ENCODE assay signal across 10 cellular contexts in genomic region chr10:93438796-93439253, GRCh38. TPM values are rescaled to one million over a fixed set of nuclear protein-coding genes. Genes with fewer than 3 reads are reported as not detected.
DNase-seq lines count a peak whose midpoint lies in the region; ATAC-seq and TF ChIP-seq lines count a peak whose summit lies in the region.
"Had no signal": no experiment of that assay in that cellular context is flagged by ENCODE, and none has a peak within 500 bp of the region (broad histone marks: within the 10 kb centered on the region; RNA-seq: fewer than 3 reads in every experiment).

No MANE protein-coding gene starts in this region.

- no peak overlapping the region for H4K8ac ChIP-seq in mesendoderm (ENCODE audit: low read depth, low read length)

- H3K27me3 ChIP-seq in dorsolateral prefrontal cortex (no peaks in the 10 kb centered on the region), mesendoderm (ENCODE audit: insufficient read depth, low read length, poor library complexity) (no peaks in the 10 kb centered on the region), upper lobe of left lung (no peaks in the 10 kb centered on the region)

- CTCF ChIA-PET in activated CD8-positive, alpha-beta T cell treated with anti-CD3 and anti-CD28 coated beads, Interleukin-2, amount 10 ng/mL, durations not matched to agents 7 days and 5 days (lab: Charles Lee), result no interaction called here
- CTCF ChIA-PET in activated naive CD4-positive, alpha-beta T cell treated with anti-CD3 and anti-CD28 coated beads, Interleukin-2, amount 10 ng/mL, durations not matched to agents 7 days and 5 days (lab: Charles Lee), result no interaction called here

- peak overlapping the region; percentile 72 for H3K9ac ChIP-seq in mesendoderm (ENCODE audit: low read length)

- no peak overlapping the region for H3K4ac ChIP-seq in mesendoderm (ENCODE audit: low read depth, low read length)

- H3K36me3 Mint-ChIP-seq in activated CD8-positive, alpha-beta T cell treated with anti-CD3 and anti-CD28 coated beads, Interleukin-2, amount 10 ng/mL, durations not matched to agents 7 days and 5 days (ENCODE audit: low read depth), result no peaks in the 10 kb centered on the region
- no peaks in the 10 kb centered on the region for H3K36me3 Mint-ChIP-seq in activated naive CD4-positive, alpha-beta T cell treated with anti-CD3 and anti-CD28 coated beads, Interleukin-2, amount 10 ng/mL, durations not matched to agents 7 days and 5 days

- no peaks in the 10 kb centered on the region for H3K4me1 Mint-ChIP-seq in activated CD8-positive, alpha-beta T cell treated with anti-CD3 and anti-CD28 coated beads, Interleukin-2, amount 10 ng/mL, durations not matched to agents 7 days and 5 days (ENCODE audit: low read depth)
- no peaks in the 10 kb centered on the region for H3K4me1 Mint-ChIP-seq in activated naive CD4-positive, alpha-beta T cell treated with anti-CD3 and anti-CD28 coated beads, Interleukin-2, amount 10 ng/mL, durations not matched to agents 7 days and 5 days

- H3K56ac ChIP-seq in mesendoderm (ENCODE audit: low read length), result peak overlapping the region; percentile 90

- DNase-seq in NCI-H345 (lab: John Stamatoyannopoulos, UW) (peak; percentile 44), NCI-H345 treated with DMSO at 0.1 percent for 48 hours (lab: John Stamatoyannopoulos, UW; ENCODE audit: unreplicated experiment) (no peak), dorsolateral prefrontal cortex (no peak), mesendoderm (peak; percentile 96), upper lobe of left lung (peak in 1 of 2 donors; percentile 77), NOMO-1 (lab: John Stamatoyannopoulos, UW; ENCODE audit: unreplicated experiment in 2 of 2) (no peak)
- DNase-seq in activated CD8-positive, alpha-beta T cell treated with anti-CD3 and anti-CD28 coated beads, Interleukin-2, amount 10 ng/mL, durations not matched to agents 7 days and 5 days, result no peak
- DNase-seq in activated naive CD4-positive, alpha-beta T cell treated with anti-CD3 and anti-CD28 coated beads, Interleukin-2, amount 10 ng/mL, durations not matched to agents 7 days and 5 days, result no peak
- DNase-seq: amniotic stem cell, T-helper 1 cell had no signal

- no peak overlapping the region for H3K4me3 Mint-ChIP-seq in activated CD8-positive, alpha-beta T cell treated with anti-CD3 and anti-CD28 coated beads, Interleukin-2, amount 10 ng/mL, durations not matched to agents 7 days and 5 days
- no peak overlapping the region for H3K4me3 Mint-ChIP-seq in activated naive CD4-positive, alpha-beta T cell treated with anti-CD3 and anti-CD28 coated beads, Interleukin-2, amount 10 ng/mL, durations not matched to agents 7 days and 5 days

- H2AK5ac ChIP-seq in mesendoderm (ENCODE audit: low read length), result peak overlapping the region; percentile 20

- H3K36me3 ChIP-seq in mesendoderm (ENCODE audit: control insufficient read depth, insufficient read depth, low read length) (no peaks in the 10 kb centered on the region), upper lobe of left lung (no peaks in the 10 kb centered on the region)

- ATAC-seq in upper lobe of left lung (ENCODE audit: low FRiP score in 2 of 2), result no peak
- no peak for ATAC-seq in activated CD8-positive, alpha-beta T cell treated with anti-CD3 and anti-CD28 coated beads, Interleukin-2, amount 10 ng/mL, durations not matched to agents 7 days and 5 days

- no peaks in the 10 kb centered on the region for H3K9me3 Mint-ChIP-seq in activated CD8-positive, alpha-beta T cell treated with anti-CD3 and anti-CD28 coated beads, Interleukin-2, amount 10 ng/mL, durations not matched to agents 7 days and 5 days (ENCODE audit: insufficient read depth)
- no peaks in the 10 kb centered on the region for H3K9me3 Mint-ChIP-seq in activated naive CD4-positive, alpha-beta T cell treated with anti-CD3 and anti-CD28 coated beads, Interleukin-2, amount 10 ng/mL, durations not matched to agents 7 days and 5 days

- peak in 1 of 4 donors; percentile 60 for TF ChIP-seq POLR2A in upper lobe of left lung (IDR thresholded peaks at IDR 0.05)

- peak overlapping the region; percentile 95 for H2BK5ac ChIP-seq in mesendoderm (ENCODE audit: low read length)

- no CpG with 5 or more reads among the region's 10 CpGs for WGBS in mesendoderm (ENCODE audit: extremely low coverage, insufficient coverage, low lambda C conversion rate)
- 64 to 79% methylated on average over 10 of the region's 10 CpGs for WGBS in upper lobe of left lung, 2 donors

- peak overlapping the region; percentile 21 for H4K5ac ChIP-seq in mesendoderm (ENCODE audit: low read length)

- TF ChIP-seq CTCF in dorsolateral prefrontal cortex (IDR thresholded peaks at IDR 0.05 in 54 of 56, conservative IDR thresholded peaks at IDR 0.05 in 2 of 56; ENCODE audit: low read depth in 1 of 56, partially characterized antibody in 56 of 56) (no peak), upper lobe of left lung (IDR thresholded peaks at IDR 0.05) (no peak)

- peak overlapping the region; percentile 86 for H2BK120ac ChIP-seq in mesendoderm (ENCODE audit: low read depth, low read length)

- peak in 1 of 4 donors; percentile 24 for TF ChIP-seq EP300 in upper lobe of left lung (IDR thresholded peaks at IDR 0.05)

- H3K79me2 ChIP-seq in mesendoderm (ENCODE audit: control insufficient read depth, insufficient read depth, low read length), result no peaks in the 10 kb centered on the region

- intact Hi-C loops in dorsolateral prefrontal cortex (cut with DNase I), result no loop called here

- H3K27ac ChIP-seq in dorsolateral prefrontal cortex, result peak overlapping the region in 45 of 59 donors; percentile 9 to 98 (median 84)
- peak overlapping the region; percentile 96 for H3K27ac ChIP-seq in mesendoderm (ENCODE audit: low read depth, low read length)
- H3K27ac ChIP-seq in upper lobe of left lung, result peak overlapping the region; percentile 95 to 97 (median 96)

- no peak overlapping the region for H3K23ac ChIP-seq in mesendoderm (ENCODE audit: low read length)

- H3K18ac ChIP-seq in mesendoderm (ENCODE audit: low read length), result peak overlapping the region; percentile 46

- H3K79me1 ChIP-seq in mesendoderm (ENCODE audit: low read length), result no peaks in the 10 kb centered on the region

- H3K9me3 ChIP-seq in upper lobe of left lung, result no peaks in the 10 kb centered on the region

- peaks cover 26% of the 10 kb centered on the region for H3K4me1 ChIP-seq in mesendoderm (ENCODE audit: control insufficient read depth, low read depth, low read length)
- H3K4me1 ChIP-seq in upper lobe of left lung, result peaks cover 65 to 83% (median 79%) of the 10 kb centered on the region in 4 donors

- no peak overlapping the region for H2BK15ac ChIP-seq in mesendoderm (replicated peaks; ENCODE audit: low read depth)

- H3K4me3 ChIP-seq in dorsolateral prefrontal cortex, result no peak overlapping the region
- peak overlapping the region; percentile 23 for H3K4me3 ChIP-seq in mesendoderm (ENCODE audit: low read length)
- no peak overlapping the region for H3K4me3 ChIP-seq in upper lobe of left lung

- peak overlapping the region; percentile 86 for H3K4me2 ChIP-seq in mesendoderm (ENCODE audit: low read length)

- H3K27me3 Mint-ChIP-seq in activated CD8-positive, alpha-beta T cell treated with anti-CD3 and anti-CD28 coated beads, Interleukin-2, amount 10 ng/mL, durations not matched to agents 7 days and 5 days (ENCODE audit: low read depth), result no peaks in the 10 kb centered on the region
- peaks cover 8% of the 10 kb centered on the region for H3K27me3 Mint-ChIP-seq in activated naive CD4-positive, alpha-beta T cell treated with anti-CD3 and anti-CD28 coated beads, Interleukin-2, amount 10 ng/mL, durations not matched to agents 7 days and 5 days

- no peak overlapping the region for H3K27ac Mint-ChIP-seq in activated CD8-positive, alpha-beta T cell treated with anti-CD3 and anti-CD28 coated beads, Interleukin-2, amount 10 ng/mL, durations not matched to agents 7 days and 5 days
- no peak overlapping the region for H3K27ac Mint-ChIP-seq in activated naive CD4-positive, alpha-beta T cell treated with anti-CD3 and anti-CD28 coated beads, Interleukin-2, amount 10 ng/mL, durations not matched to agents 7 days and 5 days

- POLR2A ChIA-PET in activated CD8-positive, alpha-beta T cell treated with anti-CD3 and anti-CD28 coated beads, Interleukin-2, amount 10 ng/mL, durations not matched to agents 7 days and 5 days (lab: Charles Lee), result no interaction called here

RNA-seq across cellular contexts. Expression of gene MYOF, which starts 43.3 kb away (rescaled TPM):
- total RNA-seq in dorsolateral prefrontal cortex, result 10 to 100 TPM in 91 of 120 experiments, 1 to 10 TPM in 29; 4.6 to 30.0 (median 12.5) TPM
- 2.4 TPM for polyA plus RNA-seq in mesendoderm (2013, experiment 1 of 2)
- 2.5 TPM for polyA plus RNA-seq in mesendoderm (2013, experiment 2 of 2)
- 100 to 1,000 TPM in 4 of 6 donors, 10 to 100 TPM in 2; 83.9 to 168 (median 129) TPM for total RNA-seq in upper lobe of left lung
- under 1 TPM; 0.37 to 0.39 TPM for total RNA-seq in activated CD8-positive, alpha-beta T cell treated with anti-CD3 and anti-CD28 coated beads, Interleukin-2, amount 10 ng/mL, durations not matched to agents 7 days and 5 days

RNA-seq across cellular contexts. Expression of gene CEP55, which starts 57.6 kb away (rescaled TPM):
- total RNA-seq in dorsolateral prefrontal cortex, result 1 to 10 TPM in 1 of 120 experiments, under 1 TPM in 23, not detected in 96; 0.22 to 1.9 (median 0.40) TPM
- polyA plus RNA-seq in mesendoderm (2013, experiment 1 of 2), result 26.7 TPM
- polyA plus RNA-seq in mesendoderm (2013, experiment 2 of 2), result 27.1 TPM
- total RNA-seq in upper lobe of left lung, result 1 to 10 TPM in 5 of 6 donors, not detected in 1; 1.3 to 3.3 (median 2.3) TPM
- total RNA-seq in activated CD8-positive, alpha-beta T cell treated with anti-CD3 and anti-CD28 coated beads, Interleukin-2, amount 10 ng/mL, durations not matched to agents 7 days and 5 days, result 10 to 100 TPM; 81.1 TPM

Comparison
In these comparisons a context has a peak if more than half of its experiments do, and no peak if none do; other contexts are left out.
1. DNase-seq: peak in NCI-H345 (single experiment) and mesendoderm (single experiment); none in NCI-H345 treated with DMSO at 0.1 percent for 48 hours (single experiment), dorsolateral prefrontal cortex (0 of 10), NOMO-1 (0 of 2), activated CD8-positive, alpha-beta T cell treated with anti-CD3 and anti-CD28 coated beads, Interleukin-2, amount 10 ng/mL, durations not matched to agents 7 days and 5 days (single experiment) and activated naive CD4-positive, alpha-beta T cell treated with anti-CD3 and anti-CD28 coated beads, Interleukin-2, amount 10 ng/mL, durations not matched to agents 7 days and 5 days (single experiment).
2. RNA of gene MYOF, which starts 43.3 kb away (total RNA-seq): 83.9 to 168 TPM in upper lobe of left lung and 4.6 to 30.0 TPM in dorsolateral prefrontal cortex; 0.37 to 0.39 TPM in activated CD8-positive, alpha-beta T cell treated with anti-CD3 and anti-CD28 coated beads, Interleukin-2, amount 10 ng/mL, durations not matched to agents 7 days and 5 days; every median in the first group is over 4 times any median in the second.
3. RNA of gene CEP55, which starts 57.6 kb away (total RNA-seq): 81.1 TPM in activated CD8-positive, alpha-beta T cell treated with anti-CD3 and anti-CD28 coated beads, Interleukin-2, amount 10 ng/mL, durations not matched to agents 7 days and 5 days; 1.3 to 3.3 TPM in upper lobe of left lung and 0.22 to 1.9 TPM in dorsolateral prefrontal cortex; every median in the first group is over 10 times any median in the second.
4. Peak in every context shown above with its lines, with median percentiles within 50 percentile points of each other: H3K27ac ChIP-seq.